8 cellular contexts compared by ENCODE assay signal in the genomic region with DNA sequence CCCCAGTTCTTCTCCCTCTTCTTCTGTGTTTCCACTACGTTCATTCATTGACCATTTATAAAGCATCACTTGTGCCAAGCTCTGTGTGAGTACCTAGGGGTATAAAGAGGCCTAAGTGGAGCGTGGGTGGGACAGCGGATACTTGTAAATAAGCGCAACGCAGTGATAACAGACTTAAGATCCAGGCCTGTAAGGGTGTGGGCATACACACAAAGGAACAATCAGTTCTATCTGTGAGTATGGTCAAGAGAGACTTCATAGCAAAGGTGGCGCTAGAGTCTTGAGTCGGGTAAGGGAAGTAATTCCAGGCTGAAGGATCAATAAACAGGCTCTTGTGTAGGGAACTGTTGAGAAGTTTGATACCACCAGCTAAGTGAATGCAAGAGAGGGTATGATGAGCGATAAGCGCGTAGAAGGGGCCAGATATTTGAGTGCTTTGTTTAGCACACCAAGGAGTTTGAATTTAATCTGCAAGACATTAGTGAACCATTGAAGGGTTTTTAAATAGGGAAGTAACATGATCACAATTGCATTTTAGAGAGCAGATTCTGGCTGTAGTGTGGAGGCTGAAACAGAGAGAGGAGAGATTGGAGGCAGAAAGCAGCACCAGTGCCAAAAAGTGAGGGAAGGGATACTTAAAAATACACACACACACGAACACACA. TPM values are rescaled to one million over a fixed set of nuclear protein-coding genes. Genes with fewer than 3 reads are reported as not detected.
DNase-seq lines count a peak whose midpoint lies in the region; TF ChIP-seq lines count a peak whose summit lies in the region.

No MANE protein-coding gene starts in this region.

- DNase-seq in NCI-H748 (lab: John Stamatoyannopoulos, UW; ENCODE audit: unreplicated experiment) (peak; percentile 50), NCI-H748 treated with DMSO at 0.1 percent for 48 hours (lab: John Stamatoyannopoulos, UW) (no peak), OCI-M2 (lab: John Stamatoyannopoulos, UW; ENCODE audit: unreplicated experiment) (peak; percentile 27), esophagus squamous epithelium (lab: John Stamatoyannopoulos, UW) (no peak), posterior cingulate gyrus (no peak), AG08396 (ENCODE audit: low spot score) (no peak), NCI-H128 (lab: John Stamatoyannopoulos, UW; ENCODE audit: unreplicated experiment) (no peak)

- TF ChIP-seq POLR2A in esophagus squamous epithelium (IDR thresholded peaks at IDR 0.05): no peak

- peaks cover 4 to 40% (median 17%) of the 10 kb centered on the region in 3 donors for H3K4me1 ChIP-seq in esophagus squamous epithelium

- 81 to 83% methylated on average over 11 of the region's 11 CpGs for WGBS in esophagus squamous epithelium, 2 donors

- peak overlapping the region in 3 of 4 donors; percentile 81 to 95 (median 87) for H3K27ac ChIP-seq in esophagus squamous epithelium
- peak overlapping the region in 6 of 21 experiments; percentile 66 to 87 (median 84) for H3K27ac ChIP-seq in skin epidermis

- intact Hi-C loops in esophagus squamous epithelium (cut with DNase I): no loop called here
- intact Hi-C loops in posterior cingulate gyrus (cut with DNase I): no loop called here

- TF ChIP-seq CTCF in esophagus squamous epithelium (IDR thresholded peaks at IDR 0.05): no peak

- no peaks in the 10 kb centered on the region for H3K27me3 ChIP-seq in esophagus squamous epithelium

- H3K4me3 ChIP-seq in esophagus squamous epithelium (peak overlapping the region in 2 of 4 donors; percentile 95 to 98), skin epidermis (peak overlapping the region in 4 of 7 experiments; percentile 63 to 93 (median 80))

- no peaks in the 10 kb centered on the region for H3K9me3 ChIP-seq in esophagus squamous epithelium

- no peaks in the 10 kb centered on the region for H3K36me3 ChIP-seq in esophagus squamous epithelium

RNA-seq across cellular contexts. Expression of a gene that starts 1.0 kb away (rescaled TPM):
- 10 to 100 TPM in 1 of 4 donors, 1 to 10 TPM in 3; 6.8 to 14.1 (median 7.4) TPM for total RNA-seq in esophagus squamous epithelium

Comparison
In these comparisons a context has a peak if more than half of its experiments do, and no peak if none do; other contexts are left out.
1. DNase-seq: peak in NCI-H748 (single experiment) and OCI-M2 (single experiment); none in NCI-H748 treated with DMSO at 0.1 percent for 48 hours (single experiment), esophagus squamous epithelium (single experiment), posterior cingulate gyrus (0 of 10), AG08396 (single experiment) and NCI-H128 (single experiment).